Comparison of ENCODE assay signal across 1 cellular context in the genomic region with DNA sequence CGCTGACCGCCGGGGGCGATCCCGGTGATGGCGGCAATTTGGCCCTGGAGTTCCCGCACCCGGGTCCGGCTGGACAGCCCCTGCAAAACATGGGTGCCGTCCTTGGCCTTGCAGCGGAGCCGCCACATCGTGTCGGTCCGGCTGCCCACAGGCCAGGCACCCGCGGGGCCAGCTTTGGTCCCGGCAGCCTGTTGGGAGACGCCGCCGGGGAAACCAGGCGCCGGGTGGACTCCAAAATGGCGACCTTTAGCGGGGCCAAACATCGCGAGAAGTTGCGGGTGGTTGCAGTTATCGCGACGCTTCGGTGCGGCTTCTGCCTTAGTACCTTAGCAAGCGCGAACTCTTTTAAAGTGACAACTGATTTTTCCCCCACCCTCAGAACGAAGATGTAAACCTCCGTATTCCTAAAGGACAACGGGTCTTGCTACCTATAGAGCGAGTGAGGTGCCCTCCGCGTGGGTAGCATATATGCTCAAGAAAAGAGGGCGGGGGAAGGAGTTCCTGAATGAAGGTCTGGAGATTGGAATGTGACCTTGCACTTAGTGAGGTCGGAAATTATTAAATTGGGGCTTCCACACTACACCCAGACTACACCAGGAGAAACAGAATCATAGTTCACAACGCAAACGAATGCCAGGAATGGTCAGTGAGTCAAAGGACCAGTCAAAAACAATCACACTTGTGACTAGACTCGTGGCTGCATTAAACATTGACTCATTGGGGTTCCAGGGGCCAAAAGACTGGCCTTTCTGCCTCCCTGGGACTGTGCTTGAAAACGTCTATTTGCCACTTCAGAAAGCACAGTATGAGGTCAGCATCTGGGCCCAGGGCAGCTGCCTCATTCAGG.
TF ChIP-seq lines count a peak whose summit lies in the region.

TSS of gene YOD1 (minus strand) at position 441 of the 847 bp plus-strand sequence. CDS start at position 263, 178 bp downstream.

TF ChIP-seq in HepG2, 621 proteins besides CTCF, POLR2A, EP300 and RAD21 (continued from another document and continues in another):
- TF ChIP-seq, protein P1, sequence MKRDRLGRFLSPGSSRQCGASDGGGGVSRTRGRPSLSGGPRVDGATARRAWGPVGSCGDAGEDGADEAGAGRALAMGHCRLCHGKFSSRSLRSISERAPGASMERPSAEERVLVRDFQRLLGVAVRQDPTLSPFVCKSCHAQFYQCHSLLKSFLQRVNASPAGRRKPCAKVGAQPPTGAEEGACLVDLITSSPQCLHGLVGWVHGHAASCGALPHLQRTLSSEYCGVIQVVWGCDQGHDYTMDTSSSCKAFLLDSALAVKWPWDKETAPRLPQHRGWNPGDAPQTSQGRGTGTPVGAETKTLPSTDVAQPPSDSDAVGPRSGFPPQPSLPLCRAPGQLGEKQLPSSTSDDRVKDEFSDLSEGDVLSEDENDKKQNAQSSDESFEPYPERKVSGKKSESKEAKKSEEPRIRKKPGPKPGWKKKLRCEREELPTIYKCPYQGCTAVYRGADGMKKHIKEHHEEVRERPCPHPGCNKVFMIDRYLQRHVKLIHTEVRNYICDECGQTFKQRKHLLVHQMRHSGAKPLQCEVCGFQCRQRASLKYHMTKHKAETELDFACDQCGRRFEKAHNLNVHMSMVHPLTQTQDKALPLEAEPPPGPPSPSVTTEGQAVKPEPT (CRISPR knock-in tag; IDR thresholded peaks at IDR 0.05; ENCODE audit: low read depth), result no peak
- TF ChIP-seq TBX2 (CRISPR knock-in tag; IDR thresholded peaks at IDR 0.05; ENCODE audit: borderline replicate concordance) (no peak), ZNF20 (CRISPR knock-in tag; IDR thresholded peaks at IDR 0.05) (no peak), SOX13 (IDR thresholded peaks at IDR 0.05) (no peak), SOX13 (CRISPR knock-in tag; conservative IDR thresholded peaks at IDR 0.05 in 1 of 2, IDR thresholded peaks at IDR 0.05 in 1 of 2) (0 out of 4 replicates have a peak, but pooled peaks of 1 of the 2 experiments have one; percentile 5), PREB (CRISPR knock-in tag; IDR thresholded peaks at IDR 0.05) (no peak), ZNF879 (CRISPR knock-in tag; IDR thresholded peaks at IDR 0.05) (no peak), ZNF768 (CRISPR knock-in tag; IDR thresholded peaks at IDR 0.05) (peak; percentile 53; the same call in 1 of the 2 replicates), HOXD1 (CRISPR knock-in tag; IDR thresholded peaks at IDR 0.05) (no peak), SMAD3 (CRISPR knock-in tag; IDR thresholded peaks at IDR 0.05) (0 out of 2 replicates have a peak, but pooled peaks have one; percentile 18), TCF12 (IDR thresholded peaks at IDR 0.05) (no peak), TCF12 (CRISPR knock-in tag; IDR thresholded peaks at IDR 0.05) (no peak), ZNF841 (CRISPR knock-in tag; IDR thresholded peaks at IDR 0.05; ENCODE audit: borderline replicate concordance) (no peak), ZBTB3 (CRISPR knock-in tag; IDR thresholded peaks at IDR 0.05; ENCODE audit: borderline replicate concordance, low read depth) (no peak), KLF9 (CRISPR knock-in tag; IDR thresholded peaks at IDR 0.05; ENCODE audit: low read depth) (no peak), HIC2 (CRISPR knock-in tag; IDR thresholded peaks at IDR 0.05; ENCODE audit: low read depth) (0 out of 2 replicates have a peak, but pooled peaks have one; percentile 32), ZNF709 (CRISPR knock-in tag; IDR thresholded peaks at IDR 0.05) (0 out of 2 replicates have a peak, but pooled peaks have one; percentile 38), YY1 (IDR thresholded peaks at IDR 0.05; ENCODE audit: insufficient read depth, insufficient replicate concordance, low read depth, low read length) (peak; percentile 97), ZBTB21 (CRISPR knock-in tag; IDR thresholded peaks at IDR 0.05) (peak; percentile 66; the same call in 1 of the 2 replicates), FOSL2 (CRISPR knock-in tag; IDR thresholded peaks at IDR 0.05) (peak; percentile 58; the same call in 1 of the 2 replicates), SKI (IDR thresholded peaks at IDR 0.05; ENCODE audit: partially characterized antibody) (peak; percentile 26), PRMT3 (CRISPR knock-in tag; IDR thresholded peaks at IDR 0.05; ENCODE audit: borderline replicate concordance, low read depth) (no peak), FIP1L1 (IDR thresholded peaks at IDR 0.05; ENCODE audit: borderline replicate concordance, insufficient read depth, low read depth, low read length) (no peak), ZNF670 (CRISPR knock-in tag; IDR thresholded peaks at IDR 0.05; ENCODE audit: borderline replicate concordance) (no peak), CREBL2 (CRISPR knock-in tag; IDR thresholded peaks at IDR 0.05; ENCODE audit: borderline replicate concordance) (no peak), ZNF503 (CRISPR knock-in tag; IDR thresholded peaks at IDR 0.05) (no peak), GATA4 (IDR thresholded peaks at IDR 0.05; ENCODE audit: borderline replicate concordance, low read depth) (no peak), ZNF563 (CRISPR knock-in tag; IDR thresholded peaks at IDR 0.05) (no peak), BATF2 (CRISPR knock-in tag; IDR thresholded peaks at IDR 0.05) (no peak), MED13 (CRISPR knock-in tag; IDR thresholded peaks at IDR 0.05) (no peak), BCL3 (CRISPR knock-in tag; IDR thresholded peaks at IDR 0.05) (peak; percentile 50; the same call in 1 of the 2 replicates), HMGA1 (CRISPR knock-in tag; conservative IDR thresholded peaks at IDR 0.05) (no peak), ZNF367 (CRISPR knock-in tag; IDR thresholded peaks at IDR 0.05; ENCODE audit: borderline replicate concordance) (no peak), ZFYVE20 (CRISPR knock-in tag; IDR thresholded peaks at IDR 0.05; ENCODE audit: borderline replicate concordance, low read depth) (no peak), ZNF180 (CRISPR knock-in tag; IDR thresholded peaks at IDR 0.05; ENCODE audit: borderline replicate concordance, low read depth) (no peak), ZNF264 (CRISPR knock-in tag; IDR thresholded peaks at IDR 0.05) (no peak), PCBP1 (IDR thresholded peaks at IDR 0.05; ENCODE audit: borderline replicate concordance, low read depth, low read length) (0 out of 2 replicates have a peak, but pooled peaks have one; percentile 51), POLR2AphosphoS2 (IDR thresholded peaks at IDR 0.05; ENCODE audit: low read depth, low read length) (no peak), RELA (CRISPR knock-in tag; IDR thresholded peaks at IDR 0.05) (no peak), MZF1 (CRISPR knock-in tag; IDR thresholded peaks at IDR 0.05; ENCODE audit: borderline replicate concordance) (no peak), TEAD3 (CRISPR knock-in tag; optimal IDR thresholded peaks at IDR 0.05; ENCODE audit: borderline replicate concordance) (no peak), ZNF713 (CRISPR knock-in tag; IDR thresholded peaks at IDR 0.05) (no peak)
- TF ChIP-seq, protein P2, sequence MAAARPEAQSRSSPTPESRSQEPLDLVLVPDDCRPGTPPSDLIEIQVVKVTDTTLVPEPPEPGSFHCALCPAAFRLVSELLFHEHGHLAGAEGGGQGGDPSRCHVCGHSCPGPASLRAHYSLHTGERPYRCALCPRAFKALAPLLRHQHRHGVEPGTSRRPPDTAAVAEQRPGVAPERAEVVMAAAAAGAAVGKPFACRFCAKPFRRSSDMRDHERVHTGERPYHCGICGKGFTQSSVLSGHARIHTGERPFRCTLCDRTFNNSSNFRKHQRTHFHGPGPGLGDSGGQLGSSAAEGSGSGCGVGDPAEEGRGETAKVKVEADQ (CRISPR knock-in tag; IDR thresholded peaks at IDR 0.05; ENCODE audit: borderline replicate concordance), result 0 out of 2 replicates have a peak, but pooled peaks have one; percentile 41
- TF ChIP-seq, protein P3, sequence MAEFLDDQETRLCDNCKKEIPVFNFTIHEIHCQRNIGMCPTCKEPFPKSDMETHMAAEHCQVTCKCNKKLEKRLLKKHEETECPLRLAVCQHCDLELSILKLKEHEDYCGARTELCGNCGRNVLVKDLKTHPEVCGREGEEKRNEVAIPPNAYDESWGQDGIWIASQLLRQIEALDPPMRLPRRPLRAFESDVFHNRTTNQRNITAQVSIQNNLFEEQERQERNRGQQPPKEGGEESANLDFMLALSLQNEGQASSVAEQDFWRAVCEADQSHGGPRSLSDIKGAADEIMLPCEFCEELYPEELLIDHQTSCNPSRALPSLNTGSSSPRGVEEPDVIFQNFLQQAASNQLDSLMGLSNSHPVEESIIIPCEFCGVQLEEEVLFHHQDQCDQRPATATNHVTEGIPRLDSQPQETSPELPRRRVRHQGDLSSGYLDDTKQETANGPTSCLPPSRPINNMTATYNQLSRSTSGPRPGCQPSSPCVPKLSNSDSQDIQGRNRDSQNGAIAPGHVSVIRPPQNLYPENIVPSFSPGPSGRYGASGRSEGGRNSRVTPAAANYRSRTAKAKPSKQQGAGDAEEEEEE (CRISPR knock-in tag; IDR thresholded peaks at IDR 0.05; ENCODE audit: borderline replicate concordance), result no peak
- TF ChIP-seq, protein P4, sequence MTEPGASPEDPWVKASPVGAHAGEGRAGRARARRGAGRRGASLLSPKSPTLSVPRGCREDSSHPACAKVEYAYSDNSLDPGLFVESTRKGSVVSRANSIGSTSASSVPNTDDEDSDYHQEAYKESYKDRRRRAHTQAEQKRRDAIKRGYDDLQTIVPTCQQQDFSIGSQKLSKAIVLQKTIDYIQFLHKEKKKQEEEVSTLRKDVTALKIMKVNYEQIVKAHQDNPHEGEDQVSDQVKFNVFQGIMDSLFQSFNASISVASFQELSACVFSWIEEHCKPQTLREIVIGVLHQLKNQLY (CRISPR knock-in tag; IDR thresholded peaks at IDR 0.05), result no peak
- TF ChIP-seq, protein P5, sequence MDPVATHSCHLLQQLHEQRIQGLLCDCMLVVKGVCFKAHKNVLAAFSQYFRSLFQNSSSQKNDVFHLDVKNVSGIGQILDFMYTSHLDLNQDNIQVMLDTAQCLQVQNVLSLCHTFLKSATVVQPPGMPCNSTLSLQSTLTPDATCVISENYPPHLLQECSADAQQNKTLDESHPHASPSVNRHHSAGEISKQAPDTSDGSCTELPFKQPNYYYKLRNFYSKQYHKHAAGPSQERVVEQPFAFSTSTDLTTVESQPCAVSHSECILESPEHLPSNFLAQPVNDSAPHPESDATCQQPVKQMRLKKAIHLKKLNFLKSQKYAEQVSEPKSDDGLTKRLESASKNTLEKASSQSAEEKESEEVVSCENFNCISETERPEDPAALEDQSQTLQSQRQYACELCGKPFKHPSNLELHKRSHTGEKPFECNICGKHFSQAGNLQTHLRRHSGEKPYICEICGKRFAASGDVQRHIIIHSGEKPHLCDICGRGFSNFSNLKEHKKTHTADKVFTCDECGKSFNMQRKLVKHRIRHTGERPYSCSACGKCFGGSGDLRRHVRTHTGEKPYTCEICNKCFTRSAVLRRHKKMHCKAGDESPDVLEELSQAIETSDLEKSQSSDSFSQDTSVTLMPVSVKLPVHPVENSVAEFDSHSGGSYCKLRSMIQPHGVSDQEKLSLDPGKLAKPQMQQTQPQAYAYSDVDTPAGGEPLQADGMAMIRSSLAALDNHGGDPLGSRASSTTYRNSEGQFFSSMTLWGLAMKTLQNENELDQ (CRISPR knock-in tag; IDR thresholded peaks at IDR 0.05; ENCODE audit: borderline replicate concordance), result no peak
